8 cellular contexts compared by ENCODE assay signal in the genomic region with DNA sequence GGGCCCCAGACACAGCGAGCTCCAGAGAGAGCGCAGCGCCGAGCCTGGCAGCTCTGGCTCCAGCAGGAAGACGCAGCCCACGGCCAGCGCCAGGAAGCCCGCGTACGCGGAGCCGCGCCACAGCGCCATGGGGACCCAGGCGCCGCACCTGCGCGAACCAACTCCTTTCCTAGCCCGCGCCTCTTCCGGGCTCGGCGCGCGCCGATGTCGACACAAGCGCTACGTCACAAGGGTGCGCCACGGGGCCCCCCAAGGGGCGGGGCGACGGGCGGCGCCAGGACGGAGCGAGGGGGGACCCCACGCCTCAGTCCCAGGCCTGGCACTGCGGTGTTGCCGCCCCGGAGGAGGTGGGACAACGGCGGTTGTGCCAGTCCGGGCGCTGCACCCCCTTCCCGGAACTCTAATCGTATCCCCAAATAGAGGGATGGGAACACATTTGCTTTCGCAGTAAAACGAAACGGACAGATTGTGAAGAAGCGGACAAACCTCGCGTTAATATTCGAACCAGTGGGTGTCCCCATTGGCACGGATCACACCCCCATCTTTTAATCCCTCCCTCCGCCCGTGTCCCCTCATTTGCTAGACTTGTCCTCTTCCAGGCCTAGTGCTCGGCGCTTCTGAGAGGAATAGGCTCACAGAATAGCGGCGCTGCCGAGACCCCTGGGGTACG. TPM values are rescaled to one million over a fixed set of nuclear protein-coding genes. Genes with fewer than 3 reads are reported as not detected.
DNase-seq lines count a peak whose midpoint lies in the region; ATAC-seq and TF ChIP-seq lines count a peak whose summit lies in the region.

A gene (minus strand): TSS at position 196 of the 670 bp plus-strand sequence. CDS start 67 bp downstream, at position 129.

- WGBS in ovary, 3 donors: 0 to 1% (median 1%) methylated on average over 53 to 64 of the region's 64 CpGs
- WGBS in thymus: under 1% methylated on average over 64 of the region's 64 CpGs

- H3F3A ChIP-seq in SU-DHL-6 (ENCODE audit: insufficient read depth): no peaks in the 10 kb centered on the region

- no peaks in the 10 kb centered on the region for H3K27me3 Mint-ChIP-seq in activated naive CD8-positive, alpha-beta T cell treated with anti-CD3 and anti-CD28 coated beads, Interleukin-2, amount 10 ng/mL, durations not matched to agents 7 days and 5 days

- TF ChIP-seq CTCF in GM12865 (IDR thresholded peaks at IDR 0.05; ENCODE audit: insufficient read depth, low read depth, low read length, missing control alignments) (no peak), SU-DHL-6 (IDR thresholded peaks at IDR 0.05; ENCODE audit: insufficient read depth, low read length, poor library complexity, severe bottlenecking) (no peak), ovary (IDR thresholded peaks at IDR 0.05) (peak in 1 of 3 donors; percentile 45)

- peak; percentile 35 for TF ChIP-seq EP300 in ovary (IDR thresholded peaks at IDR 0.05)

- peaks cover 48% of the 10 kb centered on the region for H3K79me2 ChIP-seq in SU-DHL-6 (ENCODE audit: insufficient read depth, low read length)

- peaks cover 10% of the 10 kb centered on the region for H3K4me1 ChIP-seq in ovary (ENCODE audit: insufficient read depth)
- H3K4me1 ChIP-seq in thymus (ENCODE audit: control insufficient read depth, insufficient read depth, low read length): peaks cover 15% of the 10 kb centered on the region

- intact Hi-C loops in head of caudate nucleus (cut with DNase I) (loop anchor here (2.0 to 10.0 kb wide), 3 partner anchors 269 to 489 kb away; a partner anchor contains a TSS), ovary (cut with DNase I) (loop anchor here in 3 of 4 donors (5.0 to 10.0 kb wide), 5 partner anchors 59 to 851 kb away; a partner anchor contains a TSS)

- TF ChIP-seq POLR2A in ovary (IDR thresholded peaks at IDR 0.05): peak; percentile 83

- H3K27ac ChIP-seq in SU-DHL-6 (ENCODE audit: low read depth, low read length) (peak within 1 kb of the TSS; percentile 51), ovary (peak within 1 kb of the TSS; percentile 79 to 94), thymus (ENCODE audit: low read depth) (peak within 1 kb of the TSS; percentile 96)

- H3K9me2 ChIP-seq in SU-DHL-6 (replicated peaks; ENCODE audit: insufficient read depth, low read length): no peaks in the 10 kb centered on the region

- H3K36me3 Mint-ChIP-seq in activated naive CD8-positive, alpha-beta T cell treated with anti-CD3 and anti-CD28 coated beads, Interleukin-2, amount 10 ng/mL, durations not matched to agents 7 days and 5 days: peaks cover 28% of the 10 kb centered on the region

- no peaks in the 10 kb centered on the region for H3K9me3 ChIP-seq in SU-DHL-6 (ENCODE audit: insufficient read depth, low read length)
- H3K9me3 ChIP-seq in ovary: no peaks in the 10 kb centered on the region
- no peaks in the 10 kb centered on the region for H3K9me3 ChIP-seq in thymus (ENCODE audit: control insufficient read depth)

- H3K9me3 Mint-ChIP-seq in activated naive CD8-positive, alpha-beta T cell treated with anti-CD3 and anti-CD28 coated beads, Interleukin-2, amount 10 ng/mL, durations not matched to agents 7 days and 5 days: no peaks in the 10 kb centered on the region

- no peaks in the 10 kb centered on the region; the same call in 1 of the 2 replicates for H4K20me1 ChIP-seq in SU-DHL-6 (ENCODE audit: low read depth, low read length)

- H3K4me3 Mint-ChIP-seq in activated naive CD8-positive, alpha-beta T cell treated with anti-CD3 and anti-CD28 coated beads, Interleukin-2, amount 10 ng/mL, durations not matched to agents 7 days and 5 days: peak within 1 kb of the TSS; percentile 97

- peak; percentile 96 for DNase-seq in GM12865 (ENCODE audit: low read depth)
- peak; percentile 95 to 99 (median 98) for DNase-seq in NCI-H1417 (lab: John Stamatoyannopoulos, UW)
- peak; percentile 99 for DNase-seq in activated naive CD8-positive, alpha-beta T cell treated with anti-CD3 and anti-CD28 coated beads, Interleukin-2, amount 10 ng/mL, durations not matched to agents 7 days and 5 days
- DNase-seq in head of caudate nucleus: peak; percentile 77 to 97 (median 92)
- DNase-seq in ovary: peak; percentile 87 to 96 (median 93)

- H3K4me2 ChIP-seq in SU-DHL-6 (ENCODE audit: low read depth, low read length, poor library complexity, severe bottlenecking): peak within 1 kb of the TSS; percentile 79

- H3K27ac Mint-ChIP-seq in activated naive CD8-positive, alpha-beta T cell treated with anti-CD3 and anti-CD28 coated beads, Interleukin-2, amount 10 ng/mL, durations not matched to agents 7 days and 5 days: peak within 1 kb of the TSS; percentile 99

- POLR2A ChIA-PET in activated naive CD8-positive, alpha-beta T cell treated with anti-CD3 and anti-CD28 coated beads, Interleukin-2, amount 10 ng/mL, durations not matched to agents 7 days and 5 days (lab: Charles Lee): interaction anchor here (0.7 to 2.0 kb wide), 5 partner anchors 11 to 97 kb away, joined by 3 to 8 read pairs (median 4); no protein-coding TSS in a partner anchor

- no peaks in the 10 kb centered on the region for H3K27me3 ChIP-seq in SU-DHL-6 (ENCODE audit: low read length)
- no peaks in the 10 kb centered on the region for H3K27me3 ChIP-seq in ovary
- H3K27me3 ChIP-seq in thymus (ENCODE audit: control insufficient read depth, insufficient read depth): no peaks in the 10 kb centered on the region

- H2AFZ ChIP-seq in SU-DHL-6 (ENCODE audit: low read depth, low read length, severe bottlenecking): peak within 1 kb of the TSS; percentile 80

- H3K9ac ChIP-seq in SU-DHL-6 (ENCODE audit: low read length): peak within 1 kb of the TSS; percentile 99

- H3K4me1 Mint-ChIP-seq in activated naive CD8-positive, alpha-beta T cell treated with anti-CD3 and anti-CD28 coated beads, Interleukin-2, amount 10 ng/mL, durations not matched to agents 7 days and 5 days: peaks cover 41% of the 10 kb centered on the region

- H3K4me3 ChIP-seq in GM12865 (ENCODE audit: low read depth, low read length): peak within 1 kb of the TSS; percentile 72
- peak within 1 kb of the TSS; percentile 99 for H3K4me3 ChIP-seq in SU-DHL-6 (ENCODE audit: insufficient read depth, low read length, poor library complexity, severe bottlenecking)
- H3K4me3 ChIP-seq in ovary: peak within 1 kb of the TSS; percentile 82
- peak within 1 kb of the TSS; percentile 90 for H3K4me3 ChIP-seq in thymus (ENCODE audit: low read length)

- ATAC-seq in HG02759 (IDR thresholded peaks at IDR 0.05; ENCODE audit: unreplicated experiment): peak; percentile 84
- peak; percentile 82 for ATAC-seq in activated naive CD8-positive, alpha-beta T cell treated with anti-CD3 and anti-CD28 coated beads, Interleukin-2, amount 10 ng/mL, durations not matched to agents 7 days and 5 days (ENCODE audit: low read depth)

- H3K36me3 ChIP-seq in SU-DHL-6 (ENCODE audit: low read length): no peaks in the 10 kb centered on the region; the same call in 1 of the 2 replicates
- no peaks in the 10 kb centered on the region for H3K36me3 ChIP-seq in ovary
- no peaks in the 10 kb centered on the region for H3K36me3 ChIP-seq in thymus (ENCODE audit: control insufficient read depth, insufficient read depth)

RNA-seq across cellular contexts. Expression of the gene that starts here (rescaled TPM):
- total RNA-seq in activated naive CD8-positive, alpha-beta T cell treated with anti-CD3 and anti-CD28 coated beads, Interleukin-2, amount 10 ng/mL, durations not matched to agents 7 days and 5 days: 10 to 100 TPM; 76.1 to 79.2 TPM
- 10 to 100 TPM; 20.3 to 46.1 (median 28.1) TPM for total RNA-seq in ovary
- polyA plus RNA-seq in ovary: 10 to 100 TPM; 25.5 to 39.0 TPM
- polyA plus RNA-seq in thymus: 100 TPM

Comparison
In these comparisons a context has a peak if more than half of its experiments do, and no peak if none do; other contexts are left out.
1. Peak in every context shown above with its lines: DNase-seq, ATAC-seq, H3K4me3 ChIP-seq and H3K27ac ChIP-seq.